In genomic region chr17:81402530-81402941, GRCh38 we compare ENCODE assay signal across 13 cellular contexts. TPM values are rescaled to one million over a fixed set of nuclear protein-coding genes. Genes with fewer than 3 reads are reported as not detected.
DNase-seq lines count a peak whose midpoint lies in the region; ATAC-seq and TF ChIP-seq lines count a peak whose summit lies in the region.
"Had no signal": no experiment of that assay in that cellular context is flagged by ENCODE, and none has a peak within 500 bp of the region (broad histone marks: within the 10 kb centered on the region; RNA-seq: fewer than 3 reads in every experiment).

No MANE protein-coding gene starts in this region.

- H3K9me1 ChIP-seq in IMR-90 (ENCODE audit: insufficient read depth, low read length), result peaks cover 3% of the 10 kb centered on the region; the same call in 1 of the 2 replicates

- H3K36me3 ChIP-seq in IMR-90 (ENCODE audit: control insufficient read depth, insufficient read depth, low read length) (no peaks in the 10 kb centered on the region; the same call in 1 of the 2 replicates), colonic mucosa (no peaks in the 10 kb centered on the region), stomach smooth muscle (ENCODE audit: control insufficient read depth in 2 of 2, insufficient read depth in 2 of 2, low read length in 2 of 2) (no peaks in the 10 kb centered on the region)

- TF ChIP-seq RAD21 in IMR-90 (IDR thresholded peaks at IDR 0.05; ENCODE audit: low read length), result no peak

- no peaks in the 10 kb centered on the region for H3K27me3 ChIP-seq in IMR-90 (ENCODE audit: control insufficient read depth, insufficient read depth, low read length)
- no peaks in the 10 kb centered on the region for H3K27me3 ChIP-seq in colonic mucosa
- H3K27me3 ChIP-seq in stomach smooth muscle (ENCODE audit: control insufficient read depth in 1 of 2, insufficient read depth in 2 of 2, low read length in 2 of 2), result no peaks in the 10 kb centered on the region

- CTCF ChIA-PET in IMR-90 (lab: Yijun Ruan, JAX), result no interaction called here

- H3K18ac ChIP-seq in IMR-90 (ENCODE audit: low read depth, low read length), result no peak overlapping the region

- no peak overlapping the region for H2BK20ac ChIP-seq in IMR-90 (ENCODE audit: low read depth, low read length)

- intact Hi-C loops in IMR-90 (cut with micrococcal nuclease), result no loop called here
- intact Hi-C loops in colonic mucosa (cut with DNase I), result loop anchor here (5.0 kb wide), 2 partner anchors 80 to 110 kb away; no protein-coding TSS in a partner anchor

- TF ChIP-seq CTCF in IMR-90 (conservative IDR thresholded peaks at IDR 0.05; ENCODE audit: low read depth, low read length) (no peak), colonic mucosa (IDR thresholded peaks at IDR 0.05) (no peak)

- peak overlapping the region; percentile 34 for H2AK5ac ChIP-seq in IMR-90 (ENCODE audit: low read depth, low read length)

- no TSS peak for BruUV-seq in IMR-90 (replicated peaks; lab: Mats Ljungman, UMichigan)

- peaks cover 16 to 63% of the 10 kb centered on the region in 2 experiments; a peak in 3 of 4 replicates for H3K79me1 ChIP-seq in IMR-90 (ENCODE audit: low read depth in 1 of 2, low read length in 2 of 2)

- H3K56ac ChIP-seq in IMR-90 (ENCODE audit: extremely low read depth, insufficient read depth, low read length), result no peak overlapping the region

- H2BK120ac ChIP-seq in IMR-90 (ENCODE audit: low read depth, low read length), result peak overlapping the region; percentile 30; the same call in 1 of the 2 replicates

- no peak for TF ChIP-seq POLR2A in IMR-90 (IDR thresholded peaks at IDR 0.05; ENCODE audit: low read depth, low read length)

- H3K27ac ChIP-seq in IMR-90 (ENCODE audit: insufficient read depth, low read length) (peak overlapping the region; percentile 49), colonic mucosa (peak overlapping the region; percentile 88), stomach smooth muscle (ENCODE audit: low read length) (peak overlapping the region; percentile 90)

- H4K91ac ChIP-seq in IMR-90 (ENCODE audit: insufficient read depth, low read depth, low read length), result peak overlapping the region; percentile 37

- H3K4me3 ChIP-seq in IMR-90 (ENCODE audit: insufficient read depth, low read depth, low read length), result no peak overlapping the region
- no peak overlapping the region for H3K4me3 ChIP-seq in colonic mucosa
- H3K4me3 ChIP-seq in stomach smooth muscle (ENCODE audit: low read length in 2 of 2), result peak overlapping the region in 1 of 2 donors; percentile 84

- H2AFZ ChIP-seq in IMR-90 (replicated peaks; ENCODE audit: low read length, poor library complexity), result peak overlapping the region; percentile 58

- H3K9ac ChIP-seq in IMR-90 (ENCODE audit: low read depth, low read length) (0 out of 2 replicates have a peak overlapping the region, but pooled peaks have one; percentile 20), colonic mucosa (ENCODE audit: low read depth in 2 of 2, low read length in 2 of 2) (no peak overlapping the region), stomach smooth muscle (ENCODE audit: low read length in 2 of 2) (peak overlapping the region in 1 of 2 donors; percentile 47)

- H3K4me1 ChIP-seq in IMR-90 (ENCODE audit: control insufficient read depth, insufficient read depth, low read length) (peaks cover 37% of the 10 kb centered on the region), colonic mucosa (peaks cover 27% of the 10 kb centered on the region), stomach smooth muscle (ENCODE audit: control insufficient read depth, insufficient read depth, low read length) (peaks cover 74% of the 10 kb centered on the region)

- no peak for ATAC-seq in IMR-90 (ENCODE audit: low read depth)
- ATAC-seq: left colon had no signal

- no peaks in the 10 kb centered on the region for H3K9me3 ChIP-seq in IMR-90 (ENCODE audit: control insufficient read depth, insufficient read depth, low read length)
- no peaks in the 10 kb centered on the region for H3K9me3 ChIP-seq in colonic mucosa
- H3K9me3 ChIP-seq in stomach smooth muscle (ENCODE audit: control insufficient read depth in 2 of 2, low read length in 2 of 2), result no peaks in the 10 kb centered on the region

- POLR2A ChIA-PET in IMR-90 (lab: Charles Lee; ENCODE audit: unreplicated experiment), result no interaction called here

- H3K14ac ChIP-seq in IMR-90 (replicated peaks; ENCODE audit: low read depth, low read length), result peak overlapping the region; percentile 42; the same call in 1 of the 2 replicates

- no peak overlapping the region; the same call in 1 of the 2 replicates for H4K5ac ChIP-seq in IMR-90 (ENCODE audit: low read depth, low read length)

- peak overlapping the region; percentile 52; the same call in 1 of the 2 replicates for H3K23ac ChIP-seq in IMR-90 (ENCODE audit: low read depth, low read length)

- in situ Hi-C loops in IMR-90 (cut with MboI; ENCODE audit: low sequenced_read_pairs), result no loop called here

- H3K4me2 ChIP-seq in IMR-90 (ENCODE audit: low read depth, low read length), result peak overlapping the region; percentile 30; the same call in 1 of the 2 replicates

- H2BK5ac ChIP-seq in IMR-90 (ENCODE audit: low read depth, low read length, poor library complexity, severe bottlenecking), result no peak overlapping the region

- dilution Hi-C loops in IMR-90 (cut with HindIII; ENCODE audit: low sequenced_read_pairs, unreplicated experiment), result no loop called here

- WGBS in IMR-90 (ENCODE audit: extremely low coverage in 2 of 2, insufficient read length in 1 of 2), 2 experiments, result 60% methylated on average over 1 of the region's 9 CpGs; no CpG with 5 or more reads in 1 of the 2 experiments

- peak overlapping the region; percentile 54 to 65; a peak in 3 of 4 replicates for H4K8ac ChIP-seq in IMR-90 (ENCODE audit: low read depth in 2 of 2, low read length in 2 of 2)

- H4K20me1 ChIP-seq in IMR-90 (ENCODE audit: insufficient read depth, low read length), result peaks cover 4% of the 10 kb centered on the region; the same call in 1 of the 2 replicates

- peak overlapping the region; percentile 39 for H2AK9ac ChIP-seq in IMR-90 (replicated peaks; ENCODE audit: low read depth, low read length, poor library complexity)

- no peak overlapping the region; the same call in 2 of the 3 replicates for H2BK15ac ChIP-seq in IMR-90 (ENCODE audit: low read depth, low read length)

- DNase-seq in IMR-90 (no peak), colonic mucosa (no peak), medulla oblongata (ENCODE audit: extremely low spot score) (peak; percentile 12), NCI-H2171 (lab: John Stamatoyannopoulos, UW) (no peak), NCI-H2029 (lab: John Stamatoyannopoulos, UW) (no peak), HuH-7.5 (ENCODE audit: low spot score) (no peak), A172 (ENCODE audit: low spot score) (no peak)
- DNase-seq: amniotic stem cell, erythroblast, HFFc6, left colon, NCI-H1105 had no signal

- peak overlapping the region; percentile 71 for H3K4ac ChIP-seq in IMR-90 (ENCODE audit: low read depth, low read length)

TF ChIP-seq in IMR-90, 13 proteins besides CTCF, POLR2A, EP300 and RAD21:
- TF ChIP-seq CHD1 (IDR thresholded peaks at IDR 0.05; ENCODE audit: low read depth, low read length) (no peak), SMC3 (IDR thresholded peaks at IDR 0.05; ENCODE audit: low read depth, low read length) (no peak), FOS (IDR thresholded peaks at IDR 0.05; ENCODE audit: low read depth, low read length) (no peak), RFX5 (IDR thresholded peaks at IDR 0.05; ENCODE audit: low read depth, low read length) (no peak), NFE2L2 (IDR thresholded peaks at IDR 0.05; ENCODE audit: low read depth, low read length) (no peak), USF2 (IDR thresholded peaks at IDR 0.05; ENCODE audit: low read depth, low read length) (no peak), BHLHE40 (IDR thresholded peaks at IDR 0.05; ENCODE audit: low read depth, low read length) (no peak), MAFK (IDR thresholded peaks at IDR 0.05; ENCODE audit: low read depth, low read length) (no peak), RCOR1 (IDR thresholded peaks at IDR 0.05; ENCODE audit: insufficient replicate concordance, low read length) (no peak), MXI1 (IDR thresholded peaks at IDR 0.05; ENCODE audit: borderline replicate concordance, low read depth, low read length) (no peak), MAZ (IDR thresholded peaks at IDR 0.05; ENCODE audit: borderline replicate concordance, low read depth, low read length) (no peak), ELK1 (IDR thresholded peaks at IDR 0.05; ENCODE audit: borderline replicate concordance, low read depth, low read length) (no peak), CEBPB (IDR thresholded peaks at IDR 0.05; ENCODE audit: low read depth, low read length) (no peak)

RNA-seq across cellular contexts. Expression of gene BAHCC1, which starts 7.3 kb away (rescaled TPM):
- 0.36 and 0.83 TPM in 2 replicates for total RNA-seq in IMR-90 (2012; rRNA removed)
- 7.8 and 8.1 TPM in 2 replicates for polyA plus RNA-seq in IMR-90 (2012; rRNA removed)
- 4.4 and 5.5 TPM in 2 replicates for polyA plus RNA-seq in IMR-90 (2012; cell fraction: cytosol; rRNA removed)
- polyA plus RNA-seq in IMR-90 (2012; cell fraction: nucleus; rRNA removed; ENCODE audit: low replicate concordance), result 24.1 and 56.3 TPM in 2 replicates
- 10 to 100 TPM; 12.5 to 26.3 TPM for total RNA-seq in colonic mucosa
- total RNA-seq in A172 (2014; rRNA removed; shearing (Covaris generic)), result 0.95 and 2.0 TPM in 2 replicates
